In the genomic region with DNA sequence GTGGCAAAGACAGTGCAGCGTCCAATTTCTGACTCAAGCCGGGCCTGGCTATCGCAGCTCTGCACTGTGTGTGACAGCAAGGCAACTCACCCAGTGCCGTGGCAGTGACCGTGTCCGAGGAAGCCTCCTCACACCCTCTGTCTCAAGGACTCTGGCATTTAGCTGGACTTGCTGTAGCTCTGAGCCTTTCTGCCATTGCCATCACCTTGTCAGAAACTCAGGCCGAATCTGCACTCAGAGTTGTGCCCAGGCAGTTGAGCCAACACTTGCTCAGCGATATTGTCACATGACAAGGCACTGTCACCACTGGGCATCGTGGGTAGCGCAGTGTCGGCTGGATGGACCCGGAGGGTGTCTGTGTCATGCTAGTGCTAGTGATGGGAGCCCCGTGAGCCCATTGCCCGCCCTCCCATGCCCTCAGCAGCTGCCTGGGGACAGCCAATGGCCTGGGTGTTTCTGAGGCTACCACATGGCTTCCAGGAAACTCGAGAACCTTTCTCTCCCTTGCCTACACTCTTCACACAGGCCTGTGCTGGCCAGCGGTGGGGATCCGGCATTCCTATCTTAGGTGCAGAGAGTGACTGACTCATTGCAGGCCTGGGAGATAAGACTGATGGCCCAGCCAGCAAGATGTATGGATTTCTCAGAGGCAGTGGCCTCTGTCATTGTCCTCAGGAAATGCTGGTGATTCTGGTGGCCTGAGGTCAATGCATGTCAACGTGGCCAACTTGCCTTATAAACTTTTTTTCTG, we compare ENCODE assay signal across 1 cellular context.
TF ChIP-seq lines count a peak whose summit lies in the region.

No MANE protein-coding gene starts in this region.

TF ChIP-seq in HepG2, 621 proteins besides CTCF, POLR2A, EP300 and RAD21:
- TF ChIP-seq, protein P1, sequence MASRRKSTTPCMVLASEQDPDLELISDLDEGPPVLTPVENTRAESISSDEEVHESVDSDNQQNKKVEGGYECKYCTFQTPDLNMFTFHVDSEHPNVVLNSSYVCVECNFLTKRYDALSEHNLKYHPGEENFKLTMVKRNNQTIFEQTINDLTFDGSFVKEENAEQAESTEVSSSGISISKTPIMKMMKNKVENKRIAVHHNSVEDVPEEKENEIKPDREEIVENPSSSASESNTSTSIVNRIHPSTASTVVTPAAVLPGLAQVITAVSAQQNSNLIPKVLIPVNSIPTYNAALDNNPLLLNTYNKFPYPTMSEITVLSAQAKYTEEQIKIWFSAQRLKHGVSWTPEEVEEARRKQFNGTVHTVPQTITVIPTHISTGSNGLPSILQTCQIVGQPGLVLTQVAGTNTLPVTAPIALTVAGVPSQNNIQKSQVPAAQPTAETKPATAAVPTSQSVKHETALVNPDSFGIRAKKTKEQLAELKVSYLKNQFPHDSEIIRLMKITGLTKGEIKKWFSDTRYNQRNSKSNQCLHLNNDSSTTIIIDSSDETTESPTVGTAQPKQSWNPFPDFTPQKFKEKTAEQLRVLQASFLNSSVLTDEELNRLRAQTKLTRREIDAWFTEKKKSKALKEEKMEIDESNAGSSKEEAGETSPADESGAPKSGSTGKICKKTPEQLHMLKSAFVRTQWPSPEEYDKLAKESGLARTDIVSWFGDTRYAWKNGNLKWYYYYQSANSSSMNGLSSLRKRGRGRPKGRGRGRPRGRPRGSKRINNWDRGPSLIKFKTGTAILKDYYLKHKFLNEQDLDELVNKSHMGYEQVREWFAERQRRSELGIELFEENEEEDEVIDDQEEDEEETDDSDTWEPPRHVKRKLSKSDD (CRISPR knock-in tag; IDR thresholded peaks at IDR 0.05; ENCODE audit: low read depth): no peak
- TF ChIP-seq TEAD2 (CRISPR knock-in tag; IDR thresholded peaks at IDR 0.05) (no peak), MYC (CRISPR knock-in tag; IDR thresholded peaks at IDR 0.05; ENCODE audit: borderline replicate concordance) (0 out of 2 replicates have a peak, but pooled peaks have one; percentile 16), CREB1 (IDR thresholded peaks at IDR 0.05) (0 out of 2 replicates have a peak, but pooled peaks have one; percentile 11), CREB1 (CRISPR knock-in tag; IDR thresholded peaks at IDR 0.05) (no peak)
